ENCODE assay signal across 18 cellular contexts in genomic region chr2:39568116-39568515, GRCh38.
DNase-seq lines count a peak whose midpoint lies in the region; ATAC-seq and TF ChIP-seq lines count a peak whose summit lies in the region.
"Had no signal": no experiment of that assay in that cellular context is flagged by ENCODE, and none has a peak within 500 bp of the region (broad histone marks: within the 10 kb centered on the region; RNA-seq: fewer than 3 reads in every experiment).

No MANE protein-coding gene starts in this region.

- H2AK5ac ChIP-seq in trophoblast cell (ENCODE audit: low read length), result no peak overlapping the region

- H3K9me3 Mint-ChIP-seq in activated CD8-positive, alpha-beta memory T cell treated with anti-CD3 and anti-CD28 coated beads, Interleukin-2, amount 10 ng/mL, durations not matched to agents 7 days and 5 days (ENCODE audit: low read depth), result peaks cover 8% of the 10 kb centered on the region

- CTCF ChIA-PET in activated CD8-positive, alpha-beta memory T cell treated with anti-CD3 and anti-CD28 coated beads, Interleukin-2, amount 10 ng/mL, durations not matched to agents 7 days and 5 days (lab: Charles Lee), result no interaction called here

- no peak overlapping the region for H3K4me3 Mint-ChIP-seq in activated CD8-positive, alpha-beta memory T cell treated with anti-CD3 and anti-CD28 coated beads, Interleukin-2, amount 10 ng/mL, durations not matched to agents 7 days and 5 days
- H3K4me3 Mint-ChIP-seq: activated CD8-positive, alpha-beta T cell treated with anti-CD3 and anti-CD28 coated beads for 36 hours; activated T-helper 17 cell treated with anti-CD3 and anti-CD28 coated beads, Interleukin-2, amount 50 U/mL, for 72 hours; CD14-positive monocyte had no signal

- ATAC-seq in left ventricle myocardium superior, result no peak
- ATAC-seq in activated CD8-positive, alpha-beta memory T cell treated with anti-CD3 and anti-CD28 coated beads, Interleukin-2, amount 10 ng/mL, durations not matched to agents 7 days and 5 days, result no peak
- ATAC-seq: activated CD8-positive, alpha-beta T cell treated with anti-CD3 and anti-CD28 coated beads for 36 hours; activated T-helper 17 cell treated with anti-CD3 and anti-CD28 coated beads, Interleukin-2, amount 50 U/mL, for 72 hours; left colon had no signal

- H3K18ac ChIP-seq in trophoblast cell (ENCODE audit: low read length), result no peak overlapping the region

- WGBS in trophoblast cell (ENCODE audit: extremely low coverage, insufficient coverage, insufficient read length), result no CpG with 5 or more reads among the region's 5 CpGs

- TF ChIP-seq CTCF in left ventricle myocardium inferior (IDR thresholded peaks at IDR 0.05; ENCODE audit: borderline replicate concordance) (no peak), epithelial cell of esophagus (IDR thresholded peaks at IDR 0.05; ENCODE audit: insufficient read depth, low read depth, low read length, missing control alignments) (no peak)

- DNase-seq in left ventricle myocardium inferior, result no peak
- DNase-seq in left ventricle myocardium superior, result no peak
- DNase-seq in epithelial cell of esophagus (ENCODE audit: low read depth), result peak; percentile 48
- peak; percentile 48 to 93 for DNase-seq in trophoblast cell
- DNase-seq in SK-N-DZ (ENCODE audit: low spot score), result no peak
- DNase-seq in T1000 (lab: John Stamatoyannopoulos, UW), result no peak
- no peak for DNase-seq in NCI-H2227 treated with DMSO at 0.1 percent for 48 hours (lab: John Stamatoyannopoulos, UW)
- DNase-seq in activated CD8-positive, alpha-beta memory T cell treated with anti-CD3 and anti-CD28 coated beads, Interleukin-2, amount 10 ng/mL, durations not matched to agents 7 days and 5 days, result no peak
- DNase-seq: 8988T; activated CD8-positive, alpha-beta T cell treated with anti-CD3 and anti-CD28 coated beads for 36 hours; left colon; T-helper 1 cell; WERI-Rb-1 had no signal

- H3K14ac ChIP-seq in trophoblast cell (ENCODE audit: low read length), result no peak overlapping the region

- no peaks in the 10 kb centered on the region for H3K27me3 Mint-ChIP-seq in activated CD8-positive, alpha-beta memory T cell treated with anti-CD3 and anti-CD28 coated beads, Interleukin-2, amount 10 ng/mL, durations not matched to agents 7 days and 5 days
- H3K27me3 Mint-ChIP-seq: activated CD8-positive, alpha-beta T cell treated with anti-CD3 and anti-CD28 coated beads for 36 hours; activated T-helper 17 cell treated with anti-CD3 and anti-CD28 coated beads, Interleukin-2, amount 50 U/mL, for 72 hours had no signal

- H3K79me1 ChIP-seq in trophoblast cell (ENCODE audit: low read length), result peaks cover 13% of the 10 kb centered on the region

- no peak overlapping the region for H4K12ac ChIP-seq in trophoblast cell (ENCODE audit: low read depth, low read length)

- H3K23ac ChIP-seq in trophoblast cell (ENCODE audit: low read length), result no peak overlapping the region

- H3K4me3 ChIP-seq in left ventricle myocardium inferior (no peak overlapping the region), epithelial cell of esophagus (ENCODE audit: low read length) (no peak overlapping the region), trophoblast cell (ENCODE audit: low read depth, low read length) (no peak overlapping the region)
- H3K4me3 ChIP-seq: adrenal gland, MG63 had no signal

- peak overlapping the region; percentile 31 for H3K4me2 ChIP-seq in trophoblast cell (ENCODE audit: low read length)

- H3K27me3 ChIP-seq in left ventricle myocardium inferior (ENCODE audit: low read depth) (no peaks in the 10 kb centered on the region), trophoblast cell (ENCODE audit: insufficient read depth, low read length) (no peaks in the 10 kb centered on the region)
- H3K27me3 ChIP-seq: adrenal gland, MG63 had no signal

- no peaks in the 10 kb centered on the region for H3K79me2 ChIP-seq in trophoblast cell (ENCODE audit: control insufficient read depth, insufficient read depth, low read length, poor library complexity)
- H3K79me2 ChIP-seq: parathyroid adenoma had no signal

- no peak overlapping the region for H4K8ac ChIP-seq in trophoblast cell (ENCODE audit: low read depth, low read length)

- no peak overlapping the region for H2BK12ac ChIP-seq in trophoblast cell (ENCODE audit: low read length)

- H3K4me1 Mint-ChIP-seq in activated CD8-positive, alpha-beta memory T cell treated with anti-CD3 and anti-CD28 coated beads, Interleukin-2, amount 10 ng/mL, durations not matched to agents 7 days and 5 days, result no peaks in the 10 kb centered on the region
- H3K4me1 Mint-ChIP-seq: activated T-helper 17 cell treated with anti-CD3 and anti-CD28 coated beads, Interleukin-2, amount 50 U/mL, for 72 hours; CD14-positive monocyte had no signal

- H4K91ac ChIP-seq in trophoblast cell (ENCODE audit: low read depth, low read length), result no peak overlapping the region

- H2BK5ac ChIP-seq in trophoblast cell (ENCODE audit: low read depth, low read length, poor library complexity), result no peak overlapping the region

- peaks cover 2% of the 10 kb centered on the region for H3K36me3 Mint-ChIP-seq in activated CD8-positive, alpha-beta memory T cell treated with anti-CD3 and anti-CD28 coated beads, Interleukin-2, amount 10 ng/mL, durations not matched to agents 7 days and 5 days
- H3K36me3 Mint-ChIP-seq: CD14-positive monocyte had no signal

- no peak overlapping the region for H3K4ac ChIP-seq in trophoblast cell (ENCODE audit: low read depth, low read length)

- H3K9ac ChIP-seq in trophoblast cell (ENCODE audit: low read length), result no peak overlapping the region
- H3K9ac ChIP-seq: parathyroid adenoma had no signal

- no peak overlapping the region for H3K27ac Mint-ChIP-seq in activated CD8-positive, alpha-beta memory T cell treated with anti-CD3 and anti-CD28 coated beads, Interleukin-2, amount 10 ng/mL, durations not matched to agents 7 days and 5 days
- H3K27ac Mint-ChIP-seq: activated CD8-positive, alpha-beta T cell treated with anti-CD3 and anti-CD28 coated beads for 36 hours; activated T-helper 17 cell treated with anti-CD3 and anti-CD28 coated beads, Interleukin-2, amount 50 U/mL, for 72 hours; CD14-positive monocyte had no signal

- no peak overlapping the region for H2AFZ ChIP-seq in trophoblast cell (ENCODE audit: insufficient read depth, low read length, poor library complexity)
- H2AFZ ChIP-seq: parathyroid adenoma had no signal

- H3K9me3 ChIP-seq in left ventricle myocardium inferior (replicated peaks) (peaks cover 25% of the 10 kb centered on the region), trophoblast cell (ENCODE audit: insufficient read depth, low read depth, low read length) (peaks cover 1% of the 10 kb centered on the region)

- peaks cover 48% of the 10 kb centered on the region for H3K4me1 ChIP-seq in left ventricle myocardium inferior
- peaks cover 5 to 15% of the 10 kb centered on the region in 2 experiments for H3K4me1 ChIP-seq in trophoblast cell (ENCODE audit: control insufficient read depth in 1 of 2, insufficient read depth in 2 of 2, low read length in 2 of 2)
- H3K4me1 ChIP-seq: parathyroid adenoma had no signal

- intact Hi-C loops in left ventricle myocardium inferior (cut with micrococcal nuclease), result no loop called here
- intact Hi-C loops in left ventricle myocardium superior (cut with micrococcal nuclease), result no loop called here

- H2BK120ac ChIP-seq in trophoblast cell (ENCODE audit: insufficient read depth, low read length, poor library complexity), result no peak overlapping the region

- H3K27ac ChIP-seq in left ventricle myocardium inferior (replicated peaks) (peak overlapping the region; percentile 59), trophoblast cell (ENCODE audit: low read depth, low read length) (peak overlapping the region; percentile 49)
- H3K27ac ChIP-seq: parathyroid adenoma, WERI-Rb-1 had no signal

- peaks cover under 1% of the 10 kb centered on the region for H3K36me3 ChIP-seq in left ventricle myocardium inferior
- no peaks in the 10 kb centered on the region for H3K36me3 ChIP-seq in trophoblast cell (ENCODE audit: control insufficient read depth in 1 of 2, insufficient read depth in 2 of 2, low read length in 2 of 2)
- H3K36me3 ChIP-seq: adrenal gland, MG63, WERI-Rb-1 had no signal

Comparison
In these comparisons a context has a peak if more than half of its experiments do, and no peak if none do; other contexts are left out.
1. DNase-seq: peak in epithelial cell of esophagus (single experiment) and trophoblast cell (2 of 2); none in left ventricle myocardium inferior (single experiment), left ventricle myocardium superior (single experiment), SK-N-DZ (single experiment), T1000 (single experiment), NCI-H2227 treated with DMSO at 0.1 percent for 48 hours (single experiment) and activated CD8-positive, alpha-beta memory T cell treated with anti-CD3 and anti-CD28 coated beads, Interleukin-2, amount 10 ng/mL, durations not matched to agents 7 days and 5 days (single experiment).